Comparison of ENCODE assay signal across 20 cellular contexts in the genomic region with DNA sequence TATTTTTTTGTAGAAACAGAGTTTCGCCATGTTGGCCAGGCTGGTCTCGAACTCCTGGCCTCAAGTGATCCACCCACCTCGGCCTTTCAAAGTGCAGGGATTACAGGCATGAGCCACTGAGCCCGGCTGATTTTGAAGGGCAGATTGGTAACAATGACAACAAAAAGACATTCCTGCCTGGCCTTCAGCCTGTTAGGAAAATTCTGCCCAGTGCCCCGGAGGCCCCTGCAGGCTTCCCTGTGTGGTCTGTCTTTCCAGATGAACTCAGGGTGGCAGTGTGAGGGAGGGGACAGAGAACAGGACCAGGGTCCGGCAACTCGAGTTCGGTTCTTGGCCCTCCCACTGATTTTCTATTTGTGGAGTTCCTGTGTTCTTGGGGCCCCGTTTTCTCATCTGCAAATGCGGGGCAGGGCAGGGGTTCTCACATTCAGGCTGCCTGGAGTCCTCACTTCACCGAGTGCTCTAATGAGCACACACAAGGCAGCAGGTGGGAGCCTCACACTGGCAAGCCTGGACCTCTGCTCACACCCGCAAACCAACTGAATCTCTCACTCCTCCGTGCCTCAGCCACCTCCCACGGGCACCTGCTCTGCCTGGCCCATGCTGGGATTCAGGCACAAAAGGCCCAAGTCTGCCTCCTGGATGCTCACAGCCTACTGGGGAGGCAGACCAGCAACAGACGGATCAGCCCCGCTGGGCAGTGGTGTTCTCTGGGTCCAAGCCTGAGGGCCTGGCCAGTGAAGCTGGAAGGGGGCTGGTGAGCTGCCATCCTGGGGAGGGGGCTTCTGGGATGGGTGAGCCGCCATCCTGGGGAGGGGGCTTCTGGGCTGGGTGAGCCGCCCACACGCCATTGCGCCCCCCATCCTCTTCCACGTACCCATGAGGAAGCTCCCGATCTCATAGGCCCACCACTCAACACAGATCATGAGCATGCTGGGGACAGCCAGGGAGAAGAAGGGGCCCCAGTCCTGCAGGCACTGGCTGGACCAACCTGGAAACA. TPM values are rescaled to one million over a fixed set of nuclear protein-coding genes. Genes with fewer than 3 reads are reported as not detected.
DNase-seq lines count a peak whose midpoint lies in the region; ATAC-seq and TF ChIP-seq lines count a peak whose summit lies in the region.
"Had no signal": no experiment of that assay in that cellular context is flagged by ENCODE, and none has a peak within 500 bp of the region (broad histone marks: within the 10 kb centered on the region; RNA-seq: fewer than 3 reads in every experiment).

No MANE protein-coding gene starts in this region.

- H3K4me3 ChIP-seq in GM23338: no peak overlapping the region
- no peak overlapping the region for H3K4me3 ChIP-seq in RWPE2 (ENCODE audit: severe bottlenecking)
- H3K4me3 ChIP-seq: left lung had no signal

- CTCF ChIA-PET in activated CD4-positive, alpha-beta T cell treated with anti-CD3 and anti-CD28 coated beads for 36 hours (lab: Charles Lee): no interaction called here

- H3K79me2 ChIP-seq in GM23338 (replicated peaks; ENCODE audit: insufficient read depth): no peaks in the 10 kb centered on the region

- no peak overlapping the region for H3K27ac ChIP-seq in GM23338 (ENCODE audit: low read depth)
- H3K27ac ChIP-seq in RWPE2 (ENCODE audit: poor library complexity, severe bottlenecking): peak overlapping the region; percentile 44
- H3K27ac ChIP-seq: left lung had no signal

- H3K9me3 Mint-ChIP-seq in GM23338: no peaks in the 10 kb centered on the region
- no peaks in the 10 kb centered on the region for H3K9me3 Mint-ChIP-seq in activated CD4-positive, alpha-beta T cell treated with anti-CD3 and anti-CD28 coated beads for 36 hours (ENCODE audit: low read depth)

- peaks cover 9% of the 10 kb centered on the region; the same call in 1 of the 2 replicates for H3K4me1 ChIP-seq in GM23338 (ENCODE audit: insufficient read depth)
- peaks cover 13% of the 10 kb centered on the region for H3K4me1 ChIP-seq in RWPE2 (ENCODE audit: insufficient read depth, poor library complexity, severe bottlenecking)

- TF ChIP-seq CTCF in GM23338 (conservative IDR thresholded peaks at IDR 0.05; ENCODE audit: low read depth in 2 of 2): no peak
- no peak for TF ChIP-seq CTCF in RWPE2 (IDR thresholded peaks at IDR 0.05; ENCODE audit: poor library complexity, severe bottlenecking)

- H2AFZ ChIP-seq in GM23338: no peak overlapping the region

- H3K27me3 ChIP-seq in GM23338 (ENCODE audit: insufficient read depth) (no peaks in the 10 kb centered on the region), RWPE2 (ENCODE audit: insufficient read depth, poor library complexity, severe bottlenecking) (no peaks in the 10 kb centered on the region)
- H3K27me3 ChIP-seq: left lung had no signal

- no peak overlapping the region for H3K4me3 Mint-ChIP-seq in GM23338
- H3K4me3 Mint-ChIP-seq in activated CD4-positive, alpha-beta T cell treated with anti-CD3 and anti-CD28 coated beads for 36 hours: no peak overlapping the region

- H3K9me3 ChIP-seq in RWPE2 (ENCODE audit: severe bottlenecking): no peaks in the 10 kb centered on the region
- H3K9me3 ChIP-seq: left lung, SK-N-SH had no signal

- no peak overlapping the region for H3K4me2 ChIP-seq in GM23338
- H3K4me2 ChIP-seq: SK-N-SH had no signal

- peak; percentile 46 for ATAC-seq in GM23338
- no peak for ATAC-seq in RWPE2 (ENCODE audit: low read depth)
- no peak for ATAC-seq in GM21381 (IDR thresholded peaks at IDR 0.05; ENCODE audit: unreplicated experiment)
- no peak for ATAC-seq in GM21737 (IDR thresholded peaks at IDR 0.05; ENCODE audit: unreplicated experiment)
- ATAC-seq in HG02623 (IDR thresholded peaks at IDR 0.05; ENCODE audit: unreplicated experiment): no peak
- no peak for ATAC-seq in activated CD4-positive, alpha-beta T cell treated with anti-CD3 and anti-CD28 coated beads for 36 hours
- ATAC-seq: left lung, PC-3, sciatic nerve had no signal

- H3K9me2 ChIP-seq in GM23338 (ENCODE audit: insufficient read depth): no peaks in the 10 kb centered on the region
- H3K9me2 ChIP-seq: SK-N-SH had no signal

- H3K4me1 Mint-ChIP-seq in GM23338: peaks cover 28% of the 10 kb centered on the region
- H3K4me1 Mint-ChIP-seq in activated CD4-positive, alpha-beta T cell treated with anti-CD3 and anti-CD28 coated beads for 36 hours: no peaks in the 10 kb centered on the region

- DNase-seq in AG20443 (ENCODE audit: low spot score) (peak; percentile 12), GM23338 (ENCODE audit: low spot score) (no peak), RWPE2 (ENCODE audit: low spot score) (no peak), islet precursor cell (peak; percentile 63)
- no peak for DNase-seq in activated CD4-positive, alpha-beta T cell treated with anti-CD3 and anti-CD28 coated beads for 36 hours
- DNase-seq: activated CD4-positive, alpha-beta T cell treated with anti-CD3 and anti-CD28 coated beads for 48 hours; activated CD8-positive, alpha-beta memory T cell treated with anti-CD3 and anti-CD28 coated beads, Interleukin-2, amount 50 U/mL, for 4 hours; activated gamma-delta T cell treated with Interleukin-2 at 50 U/mL for 16 hours; cerebellar nuclear complex; GOT3; PC-3; SK-N-SH; stimulated activated CD4-positive, alpha-beta T cell treated with anti-CD3 and anti-CD28 coated beads, Interleukin-2, amount 100 ng/mL, for 24 hours had no signal

- H3K27ac Mint-ChIP-seq in GM23338: no peak overlapping the region
- H3K27ac Mint-ChIP-seq in activated CD4-positive, alpha-beta T cell treated with anti-CD3 and anti-CD28 coated beads for 36 hours: no peak overlapping the region

- intact Hi-C loops in activated CD4-positive, alpha-beta T cell treated with anti-CD3 and anti-CD28 coated beads for 36 hours (cut with DNase I, micrococcal nuclease): no loop called here

- H4K20me1 ChIP-seq in GM23338 (replicated peaks; ENCODE audit: insufficient read depth): no peaks in the 10 kb centered on the region

- POLR2A ChIA-PET in activated CD4-positive, alpha-beta T cell treated with anti-CD3 and anti-CD28 coated beads for 36 hours (lab: Charles Lee): no interaction called here

- no peaks in the 10 kb centered on the region for H3F3A ChIP-seq in GM23338 (replicated peaks; ENCODE audit: low read depth)

- H3K27me3 Mint-ChIP-seq in GM23338 (ENCODE audit: insufficient read depth, low read depth, poor library complexity): peaks cover 6% of the 10 kb centered on the region
- H3K27me3 Mint-ChIP-seq in activated CD4-positive, alpha-beta T cell treated with anti-CD3 and anti-CD28 coated beads for 36 hours: no peaks in the 10 kb centered on the region

- no peaks in the 10 kb centered on the region for H3K36me3 Mint-ChIP-seq in GM23338 (ENCODE audit: low read depth)
- H3K36me3 Mint-ChIP-seq in activated CD4-positive, alpha-beta T cell treated with anti-CD3 and anti-CD28 coated beads for 36 hours (ENCODE audit: low read depth): no peaks in the 10 kb centered on the region

- H3K36me3 ChIP-seq in GM23338 (ENCODE audit: insufficient read depth): no peaks in the 10 kb centered on the region
- H3K36me3 ChIP-seq in RWPE2 (ENCODE audit: low read depth): no peaks in the 10 kb centered on the region
- H3K36me3 ChIP-seq: left lung had no signal

RNA-seq across cellular contexts. Expression of gene SLC47A2, which starts 10.3 kb away (rescaled TPM):
- not detected in 2 replicates for total RNA-seq in GM23338 (2014; rRNA removed; shearing (Covaris generic))
- polyA plus RNA-seq in GM23338 (2016; fragmentation: Nextera tagmentation; extraction: Ambion mirVana): 0.19 TPM in 1 of 2 replicates, not detected in the other
- total RNA-seq in activated CD4-positive, alpha-beta T cell treated with anti-CD3 and anti-CD28 coated beads for 36 hours: not detected
- total RNA-seq: G401, left lung, mucosa of gallbladder, PC-3, sciatic nerve had no signal
- polyA plus RNA-seq: SK-N-SH had no signal

RNA-seq across cellular contexts. Expression of gene ALDH3A1, which starts 42.0 kb away (rescaled TPM):
- total RNA-seq in GM23338 (2014; rRNA removed; shearing (Covaris generic)): 0.17 and 1.0 TPM in 2 replicates
- polyA plus RNA-seq in GM23338 (2016; fragmentation: Nextera tagmentation; extraction: Ambion mirVana): 0.21 and 0.23 TPM in 2 replicates
- not detected for total RNA-seq in activated CD4-positive, alpha-beta T cell treated with anti-CD3 and anti-CD28 coated beads for 36 hours
- total RNA-seq: G401 had no signal

RNA-seq across cellular contexts. Expression of gene ALDH3A2, which starts 57.5 kb away (rescaled TPM):
- 130 and 159 TPM in 2 replicates for total RNA-seq in GM23338 (2014; rRNA removed; shearing (Covaris generic))
- polyA plus RNA-seq in GM23338 (2016; fragmentation: Nextera tagmentation; extraction: Ambion mirVana): 31.3 TPM in 2 replicates
- 10 to 100 TPM; 18.5 to 23.9 TPM for total RNA-seq in activated CD4-positive, alpha-beta T cell treated with anti-CD3 and anti-CD28 coated beads for 36 hours

Comparison
In these comparisons a context has a peak if more than half of its experiments do, and no peak if none do; other contexts are left out.
1. DNase-seq: peak in AG20443 (single experiment) and islet precursor cell (single experiment); none in GM23338 (single experiment), RWPE2 (single experiment) and activated CD4-positive, alpha-beta T cell treated with anti-CD3 and anti-CD28 coated beads for 36 hours (single experiment).